Comparison of ENCODE assay signal across 18 cellular contexts in the genomic region with DNA sequence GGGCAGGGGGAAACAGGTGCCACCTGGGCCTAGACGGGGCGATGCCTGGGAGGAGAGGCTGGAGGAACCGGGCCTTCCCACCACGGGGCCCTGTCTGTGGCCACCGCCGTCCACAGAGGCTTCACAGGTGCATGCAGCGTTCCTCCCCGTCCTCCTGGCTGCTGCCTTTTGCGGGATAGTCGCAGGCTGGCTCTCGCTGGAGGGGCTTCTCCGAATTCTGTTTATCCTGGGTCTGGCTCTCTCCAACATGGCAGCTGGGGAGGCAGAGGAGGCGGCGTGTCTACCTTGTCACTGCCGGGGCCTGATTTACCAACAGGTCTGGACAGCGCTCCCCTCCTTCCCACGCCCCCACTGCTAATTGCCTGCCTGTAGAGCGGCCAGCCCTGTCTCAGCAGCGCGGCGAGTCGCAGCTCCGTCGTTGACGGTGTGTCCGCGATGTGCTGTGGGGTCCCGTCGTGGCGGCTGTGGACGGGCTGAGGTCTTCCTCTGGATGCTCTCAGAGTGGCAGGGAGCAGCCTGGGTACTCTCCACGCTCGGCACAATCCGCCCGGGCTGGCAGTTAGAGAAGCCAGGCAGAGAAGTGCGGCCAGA.
A peak's percentile ranks its signal among the peaks of the same experiment; 100 is the strongest.
DNase-seq lines count a peak whose midpoint lies in the region; ATAC-seq and TF ChIP-seq lines count a peak whose summit lies in the region.
"Had no signal": no experiment of that assay in that cellular context is flagged by ENCODE, and none has a peak within 500 bp of the region (broad histone marks: within the 10 kb centered on the region; RNA-seq: fewer than 3 reads in every experiment).

No MANE protein-coding gene starts in this region.

- no peak for ATAC-seq in left ventricle myocardium superior
- ATAC-seq in Right ventricle myocardium inferior = no peak
- peak; percentile 58 for ATAC-seq in foreskin keratinocyte
- ATAC-seq in upper lobe of right lung = no peak
- ATAC-seq in left lobe of liver = no peak
- no peak for ATAC-seq in GM21576 (IDR thresholded peaks at IDR 0.05; ENCODE audit: unreplicated experiment)
- ATAC-seq: A549 had no signal

- H3F3A ChIP-seq in neural progenitor cell (ENCODE audit: low read depth) = peaks cover 5% of the 10 kb centered on the region

- H3K27ac Mint-ChIP-seq in neural progenitor cell = no peak overlapping the region
- no peak overlapping the region for H3K27ac Mint-ChIP-seq in Calu3 (ENCODE audit: unreplicated experiment)
- H3K27ac Mint-ChIP-seq: CD4-positive, CD25-positive, alpha-beta regulatory T cell had no signal

- no peaks in the 10 kb centered on the region for H3K36me3 Mint-ChIP-seq in neural progenitor cell
- H3K36me3 Mint-ChIP-seq in Calu3 (ENCODE audit: insufficient read depth, unreplicated experiment) = no peaks in the 10 kb centered on the region
- H3K36me3 Mint-ChIP-seq: CD4-positive, CD25-positive, alpha-beta regulatory T cell had no signal

- CTCF ChIA-PET in Calu3 (lab: Charles Lee) = no interaction called here

- peaks cover 78% of the 10 kb centered on the region for H3K27me3 ChIP-seq in foreskin keratinocyte
- peaks cover 6% of the 10 kb centered on the region for H3K27me3 ChIP-seq in neural progenitor cell
- H3K27me3 ChIP-seq in upper lobe of right lung = peaks cover 24% of the 10 kb centered on the region

- H3K4me3 ChIP-seq in neural progenitor cell = no peak overlapping the region
- H3K4me3 ChIP-seq in upper lobe of right lung = no peak overlapping the region
- H3K4me3 ChIP-seq: A549, SK-N-MC had no signal

- H3K4me3 Mint-ChIP-seq in neural progenitor cell = no peak overlapping the region
- no peak overlapping the region for H3K4me3 Mint-ChIP-seq in Calu3 (ENCODE audit: low read depth, unreplicated experiment)
- H3K4me3 Mint-ChIP-seq: CD4-positive, CD25-positive, alpha-beta regulatory T cell had no signal

- no TSS peak for BruUV-seq in Calu3 (replicated peaks; lab: Mats Ljungman, UMichigan)

- H3K27ac ChIP-seq in foreskin keratinocyte (no peak overlapping the region), neural progenitor cell (no peak overlapping the region), upper lobe of right lung (no peak overlapping the region)
- H3K27ac ChIP-seq: A549, SK-N-MC had no signal

- H3K36me3 ChIP-seq in neural progenitor cell (no peaks in the 10 kb centered on the region), upper lobe of right lung (no peaks in the 10 kb centered on the region)

- intact Hi-C loops in left ventricle myocardium superior (cut with micrococcal nuclease) (no loop called here), Right ventricle myocardium inferior (cut with DNase I) (no loop called here), upper lobe of right lung (cut with DNase I) (no loop called here), Calu3 (cut with micrococcal nuclease; ENCODE audit: unreplicated experiment) (no loop called here)

- no peak overlapping the region for H3K9ac ChIP-seq in neural progenitor cell

- H3K9me3 ChIP-seq in neural progenitor cell (ENCODE audit: low read depth) (no peaks in the 10 kb centered on the region), upper lobe of right lung (no peaks in the 10 kb centered on the region)
- H3K9me3 ChIP-seq: A549 had no signal

- H3K4me1 ChIP-seq in foreskin keratinocyte = no peaks in the 10 kb centered on the region
- peaks cover 17% of the 10 kb centered on the region for H3K4me1 ChIP-seq in neural progenitor cell
- no peaks in the 10 kb centered on the region for H3K4me1 ChIP-seq in upper lobe of right lung
- H3K4me1 ChIP-seq: A549 had no signal

- no peak overlapping the region for H3K4me2 ChIP-seq in neural progenitor cell
- H3K4me2 ChIP-seq: A549 had no signal

- peaks cover 6% of the 10 kb centered on the region for H4K20me1 ChIP-seq in neural progenitor cell (ENCODE audit: low read depth)

- H3K27me3 Mint-ChIP-seq in neural progenitor cell (ENCODE audit: insufficient read depth, low read depth) (peaks cover 2% of the 10 kb centered on the region), Calu3 (ENCODE audit: unreplicated experiment) (peaks cover 77% of the 10 kb centered on the region)

- H3K4me1 Mint-ChIP-seq in neural progenitor cell (peaks cover 35% of the 10 kb centered on the region), Calu3 (ENCODE audit: low read depth, unreplicated experiment) (peaks cover 13% of the 10 kb centered on the region)

- H3K79me2 ChIP-seq in neural progenitor cell (ENCODE audit: low read depth) = no peaks in the 10 kb centered on the region

- no peak overlapping the region for H2AFZ ChIP-seq in neural progenitor cell (replicated peaks)

- TF ChIP-seq CTCF in foreskin keratinocyte (conservative IDR thresholded peaks at IDR 0.05) (no peak), neural progenitor cell (IDR thresholded peaks at IDR 0.05) (no peak), upper lobe of right lung (IDR thresholded peaks at IDR 0.05) (no peak), Calu3 (IDR thresholded peaks at IDR 0.05; ENCODE audit: unreplicated experiment) (no peak)

- no peaks in the 10 kb centered on the region for H3K9me3 Mint-ChIP-seq in neural progenitor cell
- H3K9me3 Mint-ChIP-seq in Calu3 (ENCODE audit: low read depth, unreplicated experiment) = no peaks in the 10 kb centered on the region
- H3K9me3 Mint-ChIP-seq: CD4-positive, CD25-positive, alpha-beta regulatory T cell had no signal

- DNase-seq in left ventricle myocardium superior (peak; percentile 14), Right ventricle myocardium inferior (ENCODE audit: missing footprints) (no peak), foreskin keratinocyte (peak in 1 of 2 donors; percentile 9), neural progenitor cell (ENCODE audit: low spot score) (peak; percentile 36), upper lobe of right lung (peak; percentile 51), Calu3 (no peak), left lobe of liver (ENCODE audit: low spot score) (no peak)
- DNase-seq: CD4-positive, CD25-positive, alpha-beta regulatory T cell; DMS79; GF-D8; Kasumi-1; NCI-H1436; NCI-H2029 treated with DMSO at 0.1 percent for 48 hours; NCI-H524 treated with DMSO at 0.1 percent for 48 hours; NK-92 treated with Interleukin-12 subunit alpha and Interleukin-12 subunit beta, amount 100 ng/mL, for 24 hours had no signal

Comparison
In these comparisons a context has a peak if more than half of its experiments do, and no peak if none do; other contexts are left out.
1. DNase-seq: peak in left ventricle myocardium superior (single experiment), neural progenitor cell (single experiment) and upper lobe of right lung (single experiment); none in Right ventricle myocardium inferior (single experiment), Calu3 (single experiment) and left lobe of liver (single experiment).